16 cellular contexts compared by ENCODE assay signal in the genomic region with DNA sequence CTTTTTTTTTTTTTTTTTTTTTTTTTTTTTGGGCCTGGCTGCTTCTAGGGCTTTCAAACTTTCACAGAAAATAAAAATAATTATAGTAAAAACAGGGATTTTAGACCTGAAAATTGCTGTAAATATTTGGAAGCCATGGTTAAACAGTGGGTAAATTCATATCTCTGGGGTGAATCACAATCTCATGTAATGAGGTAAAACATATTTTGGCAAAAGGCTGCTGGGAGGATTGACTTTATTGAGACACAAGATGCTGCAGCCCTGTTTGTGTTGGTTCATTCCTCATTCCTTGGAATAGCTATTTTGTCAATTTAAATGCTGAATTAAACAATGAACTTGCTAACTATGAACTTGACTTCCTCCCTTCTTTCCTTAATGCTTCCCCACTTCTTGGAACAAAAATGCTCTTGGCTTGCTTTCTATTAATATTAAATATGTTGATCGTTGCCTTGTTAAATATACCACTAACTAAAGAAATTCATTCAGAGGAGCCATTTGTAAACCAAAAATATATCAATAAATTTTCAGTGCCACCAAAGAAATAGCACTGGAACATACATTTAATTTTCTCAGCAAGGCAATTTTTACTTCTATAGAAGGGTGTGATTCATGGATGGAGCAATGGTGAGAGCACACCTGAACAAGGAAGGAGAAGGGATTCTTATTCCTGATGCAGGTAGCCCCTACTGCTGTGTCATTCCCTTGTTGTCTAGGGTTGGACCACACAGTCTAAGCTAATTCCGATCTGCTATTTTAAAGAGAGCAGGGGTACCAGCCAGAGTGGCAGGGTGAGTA. TPM values are rescaled to one million over a fixed set of nuclear protein-coding genes. Genes with fewer than 3 reads are reported as not detected.
DNase-seq lines count a peak whose midpoint lies in the region; ATAC-seq, FAIRE-seq and TF ChIP-seq lines count a peak whose summit lies in the region.
"Had no signal": no experiment of that assay in that cellular context is flagged by ENCODE, and none has a peak within 500 bp of the region (broad histone marks: within the 10 kb centered on the region; RNA-seq: fewer than 3 reads in every experiment).

No MANE protein-coding gene starts in this region.

- H3K23ac ChIP-seq in H9 (ENCODE audit: insufficient read length, low read depth, low read length) = no peak overlapping the region

- H4K5ac ChIP-seq in H9 (ENCODE audit: insufficient read length, low read depth, low read length) = no peak overlapping the region

- H2AK5ac ChIP-seq in H9 (ENCODE audit: insufficient read length, low read length) = no peak overlapping the region

- CTCF ChIA-PET in K562 (lab: Yijun Ruan, JAX; ENCODE audit: low intra/inter-chr PET ratio) = no interaction called here

- in situ Hi-C loops in K562 (cut with MboI) = no loop called here
- in situ Hi-C loops in G401 (cut with HindIII; ENCODE audit: low sequenced_read_pairs) = no loop called here

- H2BK12ac ChIP-seq in H9 (ENCODE audit: insufficient read length, low read depth, low read length) = no peak overlapping the region

- H3K27ac ChIP-seq in H9 (ENCODE audit: insufficient read length, low read depth, low read length) (no peak overlapping the region), K562 (ENCODE audit: extremely low read depth, low read depth, low read length) (no peak overlapping the region), iPS-20b (ENCODE audit: low read length) (no peak overlapping the region)
- H3K27ac ChIP-seq: PC-9, SJSA1 had no signal

- no peaks in the 10 kb centered on the region for H3K23me2 ChIP-seq in H9 (ENCODE audit: insufficient read length, low read depth, low read length, poor library complexity, severe bottlenecking)

- no peak overlapping the region for H4K8ac ChIP-seq in H9 (replicated peaks; ENCODE audit: insufficient read length, low read depth, low read length)

- POLR2A ChIA-PET in K562 (lab: Yijun Ruan, JAX) = no interaction called here

- H3K36me3 ChIP-seq in K562 (ENCODE audit: control insufficient read depth, insufficient read depth, low read length) = peaks cover 35% of the 10 kb centered on the region; the same call in 2 of the 3 replicates
- peaks cover 9% of the 10 kb centered on the region for H3K36me3 ChIP-seq in iPS-20b (ENCODE audit: insufficient read depth, low read depth, low read length)
- H3K36me3 ChIP-seq in H7 (replicated peaks; ENCODE audit: control insufficient read depth, insufficient read depth, low read length) = no peaks in the 10 kb centered on the region; the same call in 1 of the 2 replicates

- no peak for TF ChIP-seq EP300 in K562 (IDR thresholded peaks at IDR 0.05; ENCODE audit: low read length)

- no peaks in the 10 kb centered on the region for H3K79me1 ChIP-seq in H9 (ENCODE audit: insufficient read depth, low read depth, low read length, poor library complexity, severe bottlenecking)

- no peak overlapping the region for H3K4me3 ChIP-seq in K562
- peak overlapping the region; percentile 28; the same call in 1 of the 2 replicates for H3K4me3 ChIP-seq in iPS-20b (ENCODE audit: low read length)
- no peak overlapping the region for H3K4me3 ChIP-seq in H7 (ENCODE audit: insufficient read depth, low read depth, low read length)
- H3K4me3 ChIP-seq: PC-9, SJSA1 had no signal

- H2AFZ ChIP-seq in H9 (ENCODE audit: low read length) = no peak overlapping the region
- no peak overlapping the region for H2AFZ ChIP-seq in K562 (ENCODE audit: low read depth, low read length)
- H2AFZ ChIP-seq: PC-9 had no signal

- H3K9me3 ChIP-seq in H9 (ENCODE audit: control insufficient read depth, low read depth, low read length) (no peaks in the 10 kb centered on the region), K562 (replicated peaks; ENCODE audit: control insufficient read depth, insufficient read depth, low read depth, low read length) (peaks cover 23% of the 10 kb centered on the region), iPS-20b (ENCODE audit: insufficient read depth, low read depth, low read length) (peaks cover 25% of the 10 kb centered on the region)

- H3K4me2 ChIP-seq in H9 (ENCODE audit: insufficient read depth, insufficient read length, low read length) (no peak overlapping the region), K562 (ENCODE audit: insufficient read depth, low read length) (no peak overlapping the region)
- H3K4me2 ChIP-seq: PC-9 had no signal

- H3K27me3 ChIP-seq in H9 (ENCODE audit: insufficient read depth, low read length) = no peaks in the 10 kb centered on the region
- no peaks in the 10 kb centered on the region for H3K27me3 ChIP-seq in K562 (ENCODE audit: control insufficient read depth in 2 of 2, insufficient read depth in 2 of 2, low read length in 2 of 2)
- H3K27me3 ChIP-seq in iPS-20b (ENCODE audit: insufficient read depth, low read length) = no peaks in the 10 kb centered on the region
- H3K27me3 ChIP-seq in H7 (ENCODE audit: control insufficient read depth, insufficient read depth, low read length) = no peaks in the 10 kb centered on the region
- H3K27me3 ChIP-seq: SJSA1 had no signal

- no peak for FAIRE-seq in K562 (lab: Jason Lieb, UNC)
- FAIRE-seq: A204.1 had no signal

- H3K79me2 ChIP-seq in H9 (ENCODE audit: insufficient read depth, low read length) = no peaks in the 10 kb centered on the region
- no peaks in the 10 kb centered on the region for H3K79me2 ChIP-seq in K562 (ENCODE audit: control insufficient read depth, insufficient read depth, low read length)

- H4K20me1 ChIP-seq in H9 (ENCODE audit: control insufficient read depth, insufficient read depth, insufficient read length) = no peaks in the 10 kb centered on the region
- no peaks in the 10 kb centered on the region for H4K20me1 ChIP-seq in K562 (replicated peaks; ENCODE audit: control insufficient read depth, insufficient read depth, low read length)

- H2BK20ac ChIP-seq in H9 (ENCODE audit: low read depth, low read length, poor library complexity, severe bottlenecking) = no peak overlapping the region

- H3K36me3 Mint-ChIP-seq in H9 (ENCODE audit: insufficient read depth in 1 of 3, low read depth in 3 of 3) = peaks cover 29 to 35% (median 31%) of the 10 kb centered on the region in 3 experiments

- H3K9ac ChIP-seq in H9 (ENCODE audit: extremely low read depth, insufficient read length, low read length) = no peak overlapping the region
- H3K9ac ChIP-seq in K562 (ENCODE audit: insufficient read depth in 1 of 2, low read depth in 2 of 2, low read length in 2 of 2) = no peak overlapping the region
- H3K9ac ChIP-seq in iPS-20b (ENCODE audit: low read depth, low read length) = no peak overlapping the region

- H3K4ac ChIP-seq in H9 (ENCODE audit: low read depth, low read length) = no peak overlapping the region

- DNase-seq in AG08395 (ENCODE audit: low spot score) (peak; percentile 12), H9 (no peak), K562 (ENCODE audit: extremely low read depth in 1 of 4, low spot score in 3 of 4) (no peak), medulla oblongata (ENCODE audit: extremely low spot score) (no peak), DMS153 (lab: John Stamatoyannopoulos, UW) (no peak), G401 (ENCODE audit: low spot score) (no peak), H7 (no peak)
- DNase-seq: C1 segment of cervical spinal cord, Kasumi-1, NCI-H1105, NCI-H1694, NCI-H510A treated with DMSO at 0.1 percent for 48 hours, PC-9 had no signal

- TF ChIP-seq POLR2A in K562 (conservative IDR thresholded peaks at IDR 0.05) = no peak

- TF ChIP-seq RAD21 in K562 (CRISPR knock-in tag; conservative IDR thresholded peaks at IDR 0.05 in 1 of 2, IDR thresholded peaks at IDR 0.05 in 1 of 2) = no peak

- no peak overlapping the region for H3K4me3 Mint-ChIP-seq in H9

- TF ChIP-seq CTCF in H9 (conservative IDR thresholded peaks at IDR 0.05) (no peak), K562 (IDR thresholded peaks at IDR 0.05 in 2 of 3, conservative IDR thresholded peaks at IDR 0.05 in 1 of 3; ENCODE audit: insufficient read depth in 2 of 3, low read depth in 1 of 3, low read length in 3 of 3) (no peak)

- no peak overlapping the region for H2BK120ac ChIP-seq in H9 (ENCODE audit: low read depth, low read length, poor library complexity, severe bottlenecking)

- intact Hi-C loops in K562 (cut with micrococcal nuclease) = no loop called here

- no peak overlapping the region for H3T11ph ChIP-seq in H9 (ENCODE audit: low read length)

- WGBS in H9 (ENCODE audit: extremely low coverage, insufficient read length, low lambda C conversion rate) = no CpG with 5 or more reads among the region's 2 CpGs
- WGBS in K562 (ENCODE audit: insufficient coverage, low coverage, missing lambda C conversion rate) = 81% methylated on average over 2 of the region's 2 CpGs

- H2BK15ac ChIP-seq in H9 (ENCODE audit: low read depth, low read length) = no peak overlapping the region

- no peaks in the 10 kb centered on the region for H3K9me1 ChIP-seq in K562 (ENCODE audit: control insufficient read depth, insufficient read depth, low read length)

- H3K56ac ChIP-seq in H9 (ENCODE audit: insufficient read length, low read depth, low read length) = no peak overlapping the region

- H3K14ac ChIP-seq in H9 (ENCODE audit: insufficient read depth, low read length) = no peak overlapping the region

- no peak overlapping the region for H2BK5ac ChIP-seq in H9 (ENCODE audit: insufficient read length, low read length)

- peaks cover 17 to 28% of the 10 kb centered on the region in 2 experiments for H3K9me3 Mint-ChIP-seq in H9

- H3K27ac Mint-ChIP-seq in H9 = peak overlapping the region in 2 of 3 experiments; percentile 71 to 78; a peak in 4 of 7 replicates

- no peak overlapping the region for H4K91ac ChIP-seq in H9 (ENCODE audit: insufficient read length, low read depth, low read length)

- peaks cover 13 to 20% of the 10 kb centered on the region in 2 experiments for H3K4me1 Mint-ChIP-seq in H9

- ATAC-seq in K562 = no peak

- H3K4me1 ChIP-seq in H9 (ENCODE audit: insufficient read depth, low read length) (peaks cover 2% of the 10 kb centered on the region; the same call in 1 of the 2 replicates), K562 (replicated peaks in 1 of 2; ENCODE audit: control insufficient read depth in 2 of 2, insufficient read depth in 2 of 2, low read length in 2 of 2) (no peaks in the 10 kb centered on the region), iPS-20b (ENCODE audit: insufficient read depth, low read length) (peaks cover 4% of the 10 kb centered on the region; the same call in 1 of the 2 replicates)
- H3K4me1 ChIP-seq: SJSA1 had no signal

- no peak overlapping the region for H3K18ac ChIP-seq in H9 (ENCODE audit: insufficient read length, low read depth, low read length)

- H3K27me3 Mint-ChIP-seq in H9 (ENCODE audit: low read depth) = no peaks in the 10 kb centered on the region

- BruUV-seq in K562 (replicated peaks; lab: Mats Ljungman, UMichigan) = no TSS peak

RNA-seq across cellular contexts. Expression of a gene that starts 24.6 kb away (rescaled TPM):
- total RNA-seq in H9 (2021) (30.6 and 35.1 TPM in 2 replicates), K562 (2014; rRNA removed) (64.0 and 81.9 TPM in 2 replicates), K562 (2014; rRNA removed; fragmentation: Illumina TruSeq; extraction: Trizol) (77.2 and 80.7 TPM in 2 replicates), K562 (2015; rRNA removed; fragmentation: Illumina TruSeq; extraction: Trizol) (64.4 and 71.8 TPM in 2 replicates), K562 (2021) (61.3 and 62.6 TPM in 2 replicates)
- 132 and 175 TPM in 2 replicates for total RNA-seq in K562 (2011; cell fraction: chromatin; rRNA removed; ENCODE audit: low replicate concordance)
- total RNA-seq in K562 (2011; cell fraction: nucleolus; rRNA removed) = 71.4 and 98.6 TPM in 2 replicates
- 110 and 155 TPM in 2 replicates for total RNA-seq in K562 (2011; cell fraction: nucleoplasm; rRNA removed)
- polyA plus RNA-seq in K562 (2011; rRNA removed) (113 and 128 TPM in 2 replicates), K562 (2014; fragmentation: Illumina TruSeq; extraction: Trizol) (81.1 and 89.0 TPM in 2 replicates), K562 (2014; fragmentation: Nextera tagmentation; extraction: Ambion mirVana) (100 to 1,000 TPM in 1 of 2 experiments, 10 to 100 TPM in 1; 50.7 to 102 TPM), K562 (2014; rRNA removed) (71.0 and 79.8 TPM in 2 replicates)
- 56.2 and 89.6 TPM in 2 replicates for polyA plus RNA-seq in K562 (2011; cell fraction: cytosol; rRNA removed)
- polyA plus RNA-seq in K562 (2011; cell fraction: nucleus; rRNA removed) = 118 and 147 TPM in 2 replicates
- 38.3 and 38.8 TPM in 2 replicates for polyA plus RNA-seq in K562 (2012)
- 121 and 131 TPM in 2 replicates for polyA minus RNA-seq in K562 (2011; rRNA and poly(A)+ RNA removed)
- 23.8 and 34.1 TPM in 2 replicates for polyA minus RNA-seq in K562 (2011; cell fraction: cytosol; rRNA and poly(A)+ RNA removed)
- 93.0 and 109 TPM in 2 replicates for polyA minus RNA-seq in K562 (2011; cell fraction: nucleus; rRNA and poly(A)+ RNA removed)
- total RNA-seq in G401 (2014; rRNA removed; shearing (Covaris generic)) = 45.3 and 53.5 TPM in 2 replicates
- total RNA-seq in H7 (2014; rRNA removed; shearing (Covaris generic)) = 49.1 and 59.9 TPM in 2 replicates
